8 cellular contexts compared by ENCODE assay signal in genomic region chr7:80918909-80919721, GRCh38. TPM values are rescaled to one million over a fixed set of nuclear protein-coding genes. Genes with fewer than 3 reads are reported as not detected.
A peak's percentile ranks its signal among the peaks of the same experiment; 100 is the strongest.
DNase-seq lines count a peak whose midpoint lies in the region; ATAC-seq, FAIRE-seq and TF ChIP-seq lines count a peak whose summit lies in the region.

Gene SEMA3C, minus strand, starts transcription at chr7:80919051. Its CDS starts 2,270 bp downstream, at chr7:80916781.

- no peak for TF ChIP-seq CTCF in nephron (IDR thresholded peaks at IDR 0.05; ENCODE audit: unreplicated experiment in 3 of 3)

- H3K4me1 Mint-ChIP-seq in activated T-cell treated with anti-CD3 and anti-CD28 coated beads, Interleukin-2, amount 50 U/mL, for 72 hours (ENCODE audit: low read depth), result no peaks in the 10 kb centered on the region
- peaks cover 52% of the 10 kb centered on the region for H3K4me1 Mint-ChIP-seq in nephron

- no peaks in the 10 kb centered on the region for H3K36me3 ChIP-seq in urinary bladder (ENCODE audit: insufficient read depth)

- H3K4me3 ChIP-seq in urinary bladder (ENCODE audit: low read depth, low read length), result peak within 1 kb of the TSS; percentile 53

- no peaks in the 10 kb centered on the region for H3K4me1 ChIP-seq in urinary bladder (ENCODE audit: insufficient read depth)

- H3K27me3 Mint-ChIP-seq in activated T-cell treated with anti-CD3 and anti-CD28 coated beads, Interleukin-2, amount 50 U/mL, for 72 hours (ENCODE audit: low read depth), result peaks cover 44% of the 10 kb centered on the region
- H3K27me3 Mint-ChIP-seq in nephron (ENCODE audit: low read depth), result peaks cover 5% of the 10 kb centered on the region

- peak within 1 kb of the TSS; percentile 67 for H3K27ac ChIP-seq in urinary bladder (ENCODE audit: low read depth)

- peak; percentile 56 for DNase-seq in activated CD8-positive, alpha-beta memory T cell treated with anti-CD3 and anti-CD28 coated beads for 24 hours
- no peak for DNase-seq in activated CD8-positive, alpha-beta memory T cell treated with anti-CD3 and anti-CD28 coated beads, Interleukin-2, amount 50 U/mL, for 4 hours
- DNase-seq in NCI-H2196 treated with DMSO at 0.1 percent for 48 hours (lab: John Stamatoyannopoulos, UW; ENCODE audit: unreplicated experiment), result peak; percentile 63
- peak; percentile 17 to 41 for DNase-seq in activated T-cell treated with anti-CD3 and anti-CD28 coated beads, Interleukin-2, amount 50 U/mL, for 72 hours
- peak; percentile 82 to 87 for DNase-seq in frontal cortex (ENCODE audit: low spot score in 2 of 2)

- no peak for FAIRE-seq in frontal cortex (lab: Jason Lieb, UNC)

- no peak within 1 kb of the TSS for H3K27ac Mint-ChIP-seq in activated T-cell treated with anti-CD3 and anti-CD28 coated beads, Interleukin-2, amount 50 U/mL, for 72 hours
- peak within 1 kb of the TSS; percentile 77 to 95 (median 84) for H3K27ac Mint-ChIP-seq in nephron

- whole genome bisulfite sequencing in urinary bladder, result 3% methylated on average over 71 of the region's 71 CpGs

- H3K36me3 Mint-ChIP-seq in activated T-cell treated with anti-CD3 and anti-CD28 coated beads, Interleukin-2, amount 50 U/mL, for 72 hours (ENCODE audit: insufficient read depth in 2 of 2), result no peaks in the 10 kb centered on the region
- peaks cover 10% of the 10 kb centered on the region for H3K36me3 Mint-ChIP-seq in nephron (ENCODE audit: low read depth)

- no peaks in the 10 kb centered on the region for H3K9me3 Mint-ChIP-seq in activated T-cell treated with anti-CD3 and anti-CD28 coated beads, Interleukin-2, amount 50 U/mL, for 72 hours
- H3K9me3 Mint-ChIP-seq in nephron, result no peaks in the 10 kb centered on the region

- ATAC-seq in HG02973 (IDR thresholded peaks at IDR 0.05; ENCODE audit: unreplicated experiment), result peak; percentile 76
- ATAC-seq in activated T-cell treated with anti-CD3 and anti-CD28 coated beads, Interleukin-2, amount 50 U/mL, for 72 hours (replicated peaks in 1 of 2), result peak; percentile 53 to 86

- H3K4me3 Mint-ChIP-seq in activated T-cell treated with anti-CD3 and anti-CD28 coated beads, Interleukin-2, amount 50 U/mL, for 72 hours, result peak within 1 kb of the TSS; percentile 34 to 64
- peak within 1 kb of the TSS; percentile 84 to 94 (median 89) for H3K4me3 Mint-ChIP-seq in nephron

RNA-seq across cellular contexts. Expression of gene SEMA3C, which starts in this region (rescaled TPM):
- total RNA-seq in activated T-cell treated with anti-CD3 and anti-CD28 coated beads, Interleukin-2, amount 50 U/mL, for 72 hours, result not detected
- total RNA-seq in frontal cortex, result 307 TPM
- 570 TPM for total RNA-seq in urinary bladder
- 62.3 TPM for polyA plus RNA-seq in urinary bladder

Comparison
In these comparisons a context has a peak if more than half of its experiments do, and no peak if none do; other contexts are left out.
1. RNA of gene SEMA3C (total RNA-seq): 570 TPM in urinary bladder (single experiment) and 307 TPM in frontal cortex (single experiment); not detected in activated T-cell treated with anti-CD3 and anti-CD28 coated beads, Interleukin-2, amount 50 U/mL, for 72 hours; every median in the first group is over 100 times any median in the second.
2. Peak in DNase-seq and ATAC-seq in activated T-cell treated with anti-CD3 and anti-CD28 coated beads, Interleukin-2, amount 50 U/mL, for 72 hours; RNA of the gene not detected or under 1 TPM.